Comparison of ENCODE assay signal across 23 cellular contexts in genomic region chr2:224850081-224850480, GRCh38.
A peak's percentile ranks its signal among the peaks of the same experiment; 100 is the strongest.
DNase-seq lines count a peak whose midpoint lies in the region; ATAC-seq lines count a peak whose summit lies in the region.
"Had no signal": no experiment of that assay in that cellular context is flagged by ENCODE, and none has a peak within 500 bp of the region (broad histone marks: within the 10 kb centered on the region; RNA-seq: fewer than 3 reads in every experiment).

No MANE protein-coding gene starts in this region.

- CTCF ChIA-PET in activated naive CD4-positive, alpha-beta T cell treated with anti-CD3 and anti-CD28 coated beads for 36 hours (lab: Charles Lee): no interaction called here
- CTCF ChIA-PET in T-cell (lab: Charles Lee): interaction anchor here in 1 of 2 donors (0.7 kb wide), 1 partner anchor 33 kb away, joined by 3 read pairs; no protein-coding TSS in a partner anchor

- H3K27ac Mint-ChIP-seq in activated naive CD4-positive, alpha-beta T cell treated with anti-CD3 and anti-CD28 coated beads, Interleukin-2, amount 50 U/mL, for 72 hours: no peak overlapping the region
- no peak overlapping the region for H3K27ac Mint-ChIP-seq in activated naive CD4-positive, alpha-beta T cell treated with anti-CD3 and anti-CD28 coated beads for 36 hours
- peak overlapping the region; percentile 49 to 65 for H3K27ac Mint-ChIP-seq in T-cell
- peak overlapping the region; percentile 13 for H3K27ac Mint-ChIP-seq in stimulated activated effector memory CD8-positive, alpha-beta T cell treated with anti-CD3 and anti-CD28 coated beads, Interleukin-12 subunit alpha, Interleukin-12 subunit beta, amount 100 ng/mL, for 72 hours
- H3K27ac Mint-ChIP-seq: activated B cell treated with CpG ODN at 0.5 μM for 24 hours; activated CD4-positive, alpha-beta memory T cell treated with anti-CD3 and anti-CD28 coated beads for 36 hours had no signal

- ATAC-seq in activated naive CD4-positive, alpha-beta T cell treated with anti-CD3 and anti-CD28 coated beads, Interleukin-2, amount 50 U/mL, for 72 hours: peak; percentile 62 to 70
- ATAC-seq in T-cell (replicated peaks in 1 of 4) (no peak), esophagus mucosa (peak; percentile 12), HG02623 (IDR thresholded peaks at IDR 0.05; ENCODE audit: unreplicated experiment) (no peak)
- peak; percentile 70 for ATAC-seq in stimulated activated effector memory CD8-positive, alpha-beta T cell treated with anti-CD3 and anti-CD28 coated beads, Interleukin-12 subunit alpha, Interleukin-12 subunit beta, amount 100 ng/mL, for 72 hours

- POLR2A ChIA-PET in T-cell (lab: Charles Lee): no interaction called here

- H3K4me1 Mint-ChIP-seq in activated naive CD4-positive, alpha-beta T cell treated with anti-CD3 and anti-CD28 coated beads for 36 hours (ENCODE audit: low read depth): peaks cover 13% of the 10 kb centered on the region
- no peaks in the 10 kb centered on the region for H3K4me1 Mint-ChIP-seq in T-cell
- peaks cover 8% of the 10 kb centered on the region for H3K4me1 Mint-ChIP-seq in stimulated activated effector memory CD8-positive, alpha-beta T cell treated with anti-CD3 and anti-CD28 coated beads, Interleukin-12 subunit alpha, Interleukin-12 subunit beta, amount 100 ng/mL, for 72 hours
- H3K4me1 Mint-ChIP-seq: activated B cell treated with CpG ODN at 0.5 μM for 24 hours had no signal

- peaks cover 15 to 53% of the 10 kb centered on the region in 2 donors for H3K36me3 Mint-ChIP-seq in activated naive CD4-positive, alpha-beta T cell treated with anti-CD3 and anti-CD28 coated beads, Interleukin-2, amount 50 U/mL, for 72 hours
- peaks cover 59% of the 10 kb centered on the region for H3K36me3 Mint-ChIP-seq in activated naive CD4-positive, alpha-beta T cell treated with anti-CD3 and anti-CD28 coated beads for 36 hours (ENCODE audit: low read depth)
- H3K36me3 Mint-ChIP-seq in T-cell: peaks cover 70% of the 10 kb centered on the region
- H3K36me3 Mint-ChIP-seq in stimulated activated effector memory CD8-positive, alpha-beta T cell treated with anti-CD3 and anti-CD28 coated beads, Interleukin-12 subunit alpha, Interleukin-12 subunit beta, amount 100 ng/mL, for 72 hours: peaks cover 100% of the 10 kb centered on the region

- H3K9me3 Mint-ChIP-seq in activated naive CD4-positive, alpha-beta T cell treated with anti-CD3 and anti-CD28 coated beads, Interleukin-2, amount 50 U/mL, for 72 hours: no peaks in the 10 kb centered on the region
- H3K9me3 Mint-ChIP-seq in activated naive CD4-positive, alpha-beta T cell treated with anti-CD3 and anti-CD28 coated beads for 36 hours: no peaks in the 10 kb centered on the region
- H3K9me3 Mint-ChIP-seq in T-cell: no peaks in the 10 kb centered on the region
- no peaks in the 10 kb centered on the region for H3K9me3 Mint-ChIP-seq in stimulated activated effector memory CD8-positive, alpha-beta T cell treated with anti-CD3 and anti-CD28 coated beads, Interleukin-12 subunit alpha, Interleukin-12 subunit beta, amount 100 ng/mL, for 72 hours
- H3K9me3 Mint-ChIP-seq: activated B cell treated with CpG ODN at 0.5 μM for 24 hours; activated CD4-positive, alpha-beta memory T cell treated with anti-CD3 and anti-CD28 coated beads for 36 hours; naive B cell had no signal

- intact Hi-C loops in activated naive CD4-positive, alpha-beta T cell treated with anti-CD3 and anti-CD28 coated beads for 36 hours (cut with micrococcal nuclease): no loop called here

- DNase-seq in activated naive CD4-positive, alpha-beta T cell treated with anti-CD3 and anti-CD28 coated beads, Interleukin-2, amount 50 U/mL, for 72 hours (ENCODE audit: low spot score in 2 of 2): no peak
- DNase-seq in activated naive CD4-positive, alpha-beta T cell treated with anti-CD3 and anti-CD28 coated beads for 36 hours: no peak
- DNase-seq in T-cell: no peak
- DNase-seq in stimulated activated effector memory CD8-positive, alpha-beta T cell treated with anti-CD3 and anti-CD28 coated beads, Interleukin-12 subunit alpha, Interleukin-12 subunit beta, amount 100 ng/mL, for 72 hours (ENCODE audit: low spot score in 2 of 2): no peak
- DNase-seq in NCI-H2196 treated with DMSO at 0.1 percent for 48 hours (lab: John Stamatoyannopoulos, UW; ENCODE audit: unreplicated experiment): no peak
- no peak for DNase-seq in NAMALWA (ENCODE audit: low spot score)
- DNase-seq: ACHN; activated B cell treated with CpG ODN at 0.5 μM for 24 hours; activated naive CD4-positive, alpha-beta T cell treated with anti-CD3 and anti-CD28 coated beads, Interleukin-2, amount 50 U/mL, for 16 hours; Calu3; effector CD8-positive, alpha-beta T cell; EL; esophagus squamous epithelium; glutamatergic neuron; mesenchymal stem cell; naive B cell; NCI-H1417 treated with DMSO at 0.1 percent for 48 hours; NCI-H526; occipital lobe; T1000 had no signal

- no peaks in the 10 kb centered on the region for H3K27me3 Mint-ChIP-seq in activated naive CD4-positive, alpha-beta T cell treated with anti-CD3 and anti-CD28 coated beads for 36 hours (ENCODE audit: low read depth)
- H3K27me3 Mint-ChIP-seq in T-cell: no peaks in the 10 kb centered on the region
- H3K27me3 Mint-ChIP-seq: activated B cell treated with CpG ODN at 0.5 μM for 24 hours; activated CD4-positive, alpha-beta memory T cell treated with anti-CD3 and anti-CD28 coated beads for 36 hours; naive B cell had no signal

- no peak overlapping the region for H3K4me3 Mint-ChIP-seq in activated naive CD4-positive, alpha-beta T cell treated with anti-CD3 and anti-CD28 coated beads for 36 hours
- H3K4me3 Mint-ChIP-seq in T-cell: no peak overlapping the region
- H3K4me3 Mint-ChIP-seq in stimulated activated effector memory CD8-positive, alpha-beta T cell treated with anti-CD3 and anti-CD28 coated beads, Interleukin-12 subunit alpha, Interleukin-12 subunit beta, amount 100 ng/mL, for 72 hours: no peak overlapping the region
- H3K4me3 Mint-ChIP-seq: activated B cell treated with CpG ODN at 0.5 μM for 24 hours; activated CD4-positive, alpha-beta memory T cell treated with anti-CD3 and anti-CD28 coated beads for 36 hours; naive B cell had no signal

Comparison
In these comparisons a context has a peak if more than half of its experiments do, and no peak if none do; other contexts are left out.
1. ATAC-seq: peak in activated naive CD4-positive, alpha-beta T cell treated with anti-CD3 and anti-CD28 coated beads, Interleukin-2, amount 50 U/mL, for 72 hours (2 of 2), esophagus mucosa (single experiment) and stimulated activated effector memory CD8-positive, alpha-beta T cell treated with anti-CD3 and anti-CD28 coated beads, Interleukin-12 subunit alpha, Interleukin-12 subunit beta, amount 100 ng/mL, for 72 hours (single experiment); none in T-cell (0 of 4) and HG02623 (single experiment).
2. H3K27ac Mint-ChIP-seq: peak in T-cell (2 of 2) and stimulated activated effector memory CD8-positive, alpha-beta T cell treated with anti-CD3 and anti-CD28 coated beads, Interleukin-12 subunit alpha, Interleukin-12 subunit beta, amount 100 ng/mL, for 72 hours (single experiment); none in activated naive CD4-positive, alpha-beta T cell treated with anti-CD3 and anti-CD28 coated beads, Interleukin-2, amount 50 U/mL, for 72 hours (0 of 2) and activated naive CD4-positive, alpha-beta T cell treated with anti-CD3 and anti-CD28 coated beads for 36 hours (single experiment).